15 cellular contexts compared by ENCODE assay signal in genomic region chr1:244439391-244440032, GRCh38. TPM values are rescaled to one million over a fixed set of nuclear protein-coding genes. Genes with fewer than 3 reads are reported as not detected.
A peak's percentile ranks its signal among the peaks of the same experiment; 100 is the strongest.
DNase-seq lines count a peak whose midpoint lies in the region; FAIRE-seq and TF ChIP-seq lines count a peak whose summit lies in the region.
"Had no signal": no experiment of that assay in that cellular context is flagged by ENCODE, and none has a peak within 500 bp of the region (broad histone marks: within the 10 kb centered on the region; RNA-seq: fewer than 3 reads in every experiment).

No MANE protein-coding gene starts in this region.

- TF ChIP-seq POLR2A in GM12891 (IDR thresholded peaks at IDR 0.05; ENCODE audit: low read depth, low read length), result peak; percentile 40; the same call in 1 of the 2 replicates

- no peak overlapping the region for H2BK15ac ChIP-seq in mesenchymal stem cell (ENCODE audit: low read depth, poor library complexity, severe bottlenecking)

- WGBS in mesenchymal stem cell, result 82% methylated on average over 8 of the region's 8 CpGs

- H4K8ac ChIP-seq in mesenchymal stem cell (ENCODE audit: low read length), result peak overlapping the region; percentile 66

- H3K27ac ChIP-seq in HUES48 (ENCODE audit: low read depth, low read length) (peak overlapping the region; percentile 26), mesenchymal stem cell (ENCODE audit: low read length, poor library complexity, severe bottlenecking) (no peak overlapping the region)

- H3K4ac ChIP-seq in mesenchymal stem cell (ENCODE audit: low read depth in 1 of 2, low read length in 2 of 2), result peak overlapping the region in 1 of 2 experiments; percentile 3

- peaks cover 14% of the 10 kb centered on the region for H3K4me1 ChIP-seq in HUES48 (ENCODE audit: control insufficient read depth, insufficient read depth, low read length)
- peaks cover 8% of the 10 kb centered on the region for H3K4me1 ChIP-seq in mesenchymal stem cell (ENCODE audit: control insufficient read depth, insufficient read depth, low read depth, low read length)

- H3K14ac ChIP-seq in mesenchymal stem cell (ENCODE audit: low read length in 2 of 2), result no peak overlapping the region

- no peak overlapping the region for H2AFZ ChIP-seq in mesenchymal stem cell (ENCODE audit: low read depth, low read length)

- H2AK5ac ChIP-seq in mesenchymal stem cell (ENCODE audit: low read length, severe bottlenecking), result no peak overlapping the region

- H3K9ac ChIP-seq in HUES48 (ENCODE audit: low read depth, low read length) (no peak overlapping the region), mesenchymal stem cell (ENCODE audit: low read length) (no peak overlapping the region)

- FAIRE-seq in GM12891 (lab: Jason Lieb, UNC), result no peak
- FAIRE-seq: endometrium had no signal

- H4K91ac ChIP-seq in mesenchymal stem cell (ENCODE audit: low read length), result no peak overlapping the region

- no peak overlapping the region for H3K23ac ChIP-seq in mesenchymal stem cell (ENCODE audit: low read length in 2 of 2)

- H3K9me3 ChIP-seq in HUES48 (ENCODE audit: control insufficient read depth, insufficient read depth, low read length) (no peaks in the 10 kb centered on the region), mesenchymal stem cell (ENCODE audit: control insufficient read depth, low read length) (no peaks in the 10 kb centered on the region)

- H3K27me3 ChIP-seq in HUES48 (ENCODE audit: control insufficient read depth, insufficient read depth, low read length) (no peaks in the 10 kb centered on the region), mesenchymal stem cell (ENCODE audit: control insufficient read depth in 1 of 2, insufficient read depth in 1 of 2, low read length in 2 of 2) (no peaks in the 10 kb centered on the region)

- peaks cover 35% of the 10 kb centered on the region for H3K36me3 ChIP-seq in HUES48 (ENCODE audit: control insufficient read depth, insufficient read depth, low read length)
- peaks cover 2 to 31% of the 10 kb centered on the region in 2 experiments for H3K36me3 ChIP-seq in mesenchymal stem cell (ENCODE audit: control insufficient read depth in 1 of 2, insufficient read depth in 2 of 2, low read depth in 1 of 2, low read length in 2 of 2)

- H2BK12ac ChIP-seq in mesenchymal stem cell (ENCODE audit: low read length in 2 of 2), result peak overlapping the region; percentile 7 to 18

- no peak overlapping the region for H3K4me2 ChIP-seq in mesenchymal stem cell (ENCODE audit: low read length, poor library complexity, severe bottlenecking)

- no peak overlapping the region for H2BK120ac ChIP-seq in mesenchymal stem cell (ENCODE audit: low read depth, low read length)

- no peak overlapping the region for H2BK5ac ChIP-seq in mesenchymal stem cell (ENCODE audit: low read depth, low read length, poor library complexity, severe bottlenecking)

- DNase-seq in GM12891 (ENCODE audit: insufficient read length, low spot score) (no peak), ecto neural progenitor cell (ENCODE audit: low spot score) (peak; percentile 44), mesenchymal stem cell (no peak), NCI-H187 treated with DMSO at 0.1 percent for 48 hours (lab: John Stamatoyannopoulos, UW) (no peak), D341Med (ENCODE audit: low spot score) (no peak), SHP77 treated with DMSO at 0.1 percent for 48 hours (lab: John Stamatoyannopoulos, UW) (no peak), HPDE6-E6E7 (ENCODE audit: extremely low spot score) (no peak)
- DNase-seq: activated naive CD4-positive, alpha-beta T cell treated with anti-CD3 and anti-CD28 coated beads for 36 hours; CD4-positive, CD25-positive, alpha-beta regulatory T cell; islet precursor cell; naive thymus-derived CD8-positive, alpha-beta T cell; NCI-H1930; stimulated activated naive CD4-positive, alpha-beta T cell treated with Interleukin-2 at 50 U/mL for 16 hours had no signal

- H3K4me3 ChIP-seq in HUES48 (ENCODE audit: low read depth, low read length) (no peak overlapping the region), mesenchymal stem cell (ENCODE audit: insufficient read depth in 1 of 2, low read depth in 1 of 2, low read length in 2 of 2) (no peak overlapping the region)

- H3K18ac ChIP-seq in mesenchymal stem cell (ENCODE audit: low read depth in 1 of 2, low read length in 2 of 2), result no peak overlapping the region

- peaks cover 8% of the 10 kb centered on the region for H3K79me1 ChIP-seq in mesenchymal stem cell (replicated peaks; ENCODE audit: low read length, poor library complexity, severe bottlenecking)

TF ChIP-seq in GM12891, 5 proteins besides CTCF, POLR2A, EP300 and RAD21:
- TF ChIP-seq TAF1 (IDR thresholded peaks at IDR 0.05; ENCODE audit: low read depth, low read length) (no peak), POLR2AphosphoS5 (IDR thresholded peaks at IDR 0.05; ENCODE audit: low read depth, low read length) (0 out of 2 replicates have a peak, but pooled peaks have one; percentile 9)

RNA-seq across cellular contexts. Expression of gene ADSS2, which starts 12.2 kb away (rescaled TPM):
- polyA plus RNA-seq in GM12891 (2012; ENCODE audit: low read depth, missing spikeins), result 22.6 TPM
- 28.0 TPM for polyA plus RNA-seq in mesenchymal stem cell (2013, experiment 1 of 2)
- 29.9 TPM for polyA plus RNA-seq in mesenchymal stem cell (2013, experiment 2 of 2)

RNA-seq across cellular contexts. Expression of gene CATSPERE, which starts 21.6 kb away (rescaled TPM):
- 0.18 TPM for polyA plus RNA-seq in GM12891 (2012; ENCODE audit: low read depth, missing spikeins)
- 0.14 TPM for polyA plus RNA-seq in mesenchymal stem cell (2013, experiment 1 of 2)
- polyA plus RNA-seq in mesenchymal stem cell (2013, experiment 2 of 2), result 0.14 TPM
